Comparison of ENCODE assay signal across 1 cellular context in the genomic region with DNA sequence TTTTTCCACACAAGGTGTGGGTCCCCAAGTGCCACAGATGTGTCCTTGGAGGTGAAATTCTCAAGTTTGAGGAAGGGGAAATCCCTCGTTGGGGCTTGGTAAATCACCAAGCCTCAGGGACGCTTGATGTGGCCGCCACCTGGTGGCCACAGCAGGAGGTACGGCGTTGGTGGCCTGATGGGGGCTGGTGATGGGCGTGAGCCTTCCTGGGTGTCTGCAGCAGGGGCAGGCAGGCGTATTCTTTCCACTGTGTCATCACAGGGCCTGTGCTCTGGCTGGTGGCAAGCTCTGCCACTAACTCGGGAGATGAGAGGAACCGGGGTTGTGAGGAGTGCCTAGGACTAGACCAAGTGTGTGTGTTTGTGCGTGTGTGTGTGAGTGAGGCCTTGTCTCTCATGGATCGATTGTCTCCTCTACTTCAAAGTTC.
TF ChIP-seq lines count a peak whose summit lies in the region.

No MANE protein-coding gene starts in this region.

TF ChIP-seq in endothelial cell of umbilical vein, 7 proteins besides CTCF, POLR2A, EP300 and RAD21:
- TF ChIP-seq FOS (IDR thresholded peaks at IDR 0.05; ENCODE audit: borderline replicate concordance, insufficient read depth, low read length) (no peak), GATA2 (IDR thresholded peaks at IDR 0.05; ENCODE audit: insufficient read depth, insufficient read length, low read depth, low read length) (no peak), EZH2 (IDR thresholded peaks at IDR 0.05; ENCODE audit: borderline replicate concordance, low read depth, low read length, severe bottlenecking) (no peak), POLR2AphosphoS5 (IDR thresholded peaks at IDR 0.05; ENCODE audit: insufficient read depth, low read depth, low read length) (no peak), JUN (IDR thresholded peaks at IDR 0.05; ENCODE audit: borderline replicate concordance, insufficient read depth, insufficient read length, low read depth) (no peak), MYC (IDR thresholded peaks at IDR 0.05; ENCODE audit: low read depth, low read length) (no peak)
- TF ChIP-seq, protein P1, sequence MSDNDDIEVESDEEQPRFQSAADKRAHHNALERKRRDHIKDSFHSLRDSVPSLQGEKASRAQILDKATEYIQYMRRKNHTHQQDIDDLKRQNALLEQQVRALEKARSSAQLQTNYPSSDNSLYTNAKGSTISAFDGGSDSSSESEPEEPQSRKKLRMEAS (IDR thresholded peaks at IDR 0.05; ENCODE audit: insufficient read depth, insufficient read length) = no peak
